1 cellular context compared by ENCODE assay signal in the genomic region with DNA sequence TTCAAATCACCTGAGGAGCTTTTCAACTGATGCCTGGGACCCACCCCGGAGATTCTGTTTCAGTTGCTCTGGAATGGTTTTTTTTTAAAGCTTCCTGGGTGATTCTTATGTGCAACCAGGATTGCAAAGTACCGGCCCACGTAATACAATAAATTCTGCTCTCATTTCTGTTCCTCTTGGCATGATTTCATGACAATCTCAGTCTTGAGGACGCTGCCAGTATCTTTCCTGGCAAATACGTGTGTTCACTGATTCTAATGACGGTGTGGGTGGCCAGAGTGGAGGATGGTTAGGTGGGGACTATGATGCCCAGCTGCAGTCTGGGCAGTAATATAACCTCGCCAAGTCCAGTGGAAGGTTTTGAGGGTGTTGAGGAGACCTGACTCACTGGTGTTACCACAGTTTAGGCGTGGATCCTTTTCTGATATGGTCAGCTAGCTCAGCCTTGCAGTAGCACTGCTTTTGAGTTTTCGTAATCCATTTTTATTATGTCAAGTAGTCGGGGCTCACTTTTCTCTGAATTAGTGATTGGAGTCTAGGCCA.
TF ChIP-seq lines count a peak whose summit lies in the region.

No MANE protein-coding gene starts in this region.

TF ChIP-seq in WTC11, 78 proteins besides CTCF, POLR2A, EP300 and RAD21 (continued from another document):
- TF ChIP-seq FOXP4 (CRISPR knock-in tag; IDR thresholded peaks at IDR 0.05) (no peak), STAT6 (CRISPR knock-in tag; conservative IDR thresholded peaks at IDR 0.05; ENCODE audit: low read depth) (no peak), ZBTB21 (CRISPR knock-in tag; IDR thresholded peaks at IDR 0.05; ENCODE audit: borderline replicate concordance) (no peak), SMAD3 (CRISPR knock-in tag; IDR thresholded peaks at IDR 0.05; ENCODE audit: borderline replicate concordance) (no peak), E2F1 (CRISPR knock-in tag; IDR thresholded peaks at IDR 0.05) (no peak), NFATC4 (CRISPR knock-in tag; IDR thresholded peaks at IDR 0.05) (no peak), ETV6 (CRISPR knock-in tag; IDR thresholded peaks at IDR 0.05) (no peak), PRDM15 (CRISPR knock-in tag; IDR thresholded peaks at IDR 0.05) (no peak)
- TF ChIP-seq, protein P1, sequence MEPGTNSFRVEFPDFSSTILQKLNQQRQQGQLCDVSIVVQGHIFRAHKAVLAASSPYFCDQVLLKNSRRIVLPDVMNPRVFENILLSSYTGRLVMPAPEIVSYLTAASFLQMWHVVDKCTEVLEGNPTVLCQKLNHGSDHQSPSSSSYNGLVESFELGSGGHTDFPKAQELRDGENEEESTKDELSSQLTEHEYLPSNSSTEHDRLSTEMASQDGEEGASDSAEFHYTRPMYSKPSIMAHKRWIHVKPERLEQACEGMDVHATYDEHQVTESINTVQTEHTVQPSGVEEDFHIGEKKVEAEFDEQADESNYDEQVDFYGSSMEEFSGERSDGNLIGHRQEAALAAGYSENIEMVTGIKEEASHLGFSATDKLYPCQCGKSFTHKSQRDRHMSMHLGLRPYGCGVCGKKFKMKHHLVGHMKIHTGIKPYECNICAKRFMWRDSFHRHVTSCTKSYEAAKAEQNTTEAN (CRISPR knock-in tag; IDR thresholded peaks at IDR 0.05), result no peak
